20 cellular contexts compared by ENCODE assay signal in genomic region chr14:100618763-100619320, GRCh38. TPM values are rescaled to one million over a fixed set of nuclear protein-coding genes. Genes with fewer than 3 reads are reported as not detected.
DNase-seq lines count a peak whose midpoint lies in the region; ATAC-seq, FAIRE-seq and TF ChIP-seq lines count a peak whose summit lies in the region.
"Had no signal": no experiment of that assay in that cellular context is flagged by ENCODE, and none has a peak within 500 bp of the region (broad histone marks: within the 10 kb centered on the region; RNA-seq: fewer than 3 reads in every experiment).

No MANE protein-coding gene starts in this region.

- H3K4me1 ChIP-seq in HepG2 (ENCODE audit: insufficient read depth, low read length) (peaks cover 12% of the 10 kb centered on the region), small intestine (ENCODE audit: control insufficient read depth in 2 of 2, insufficient read depth in 1 of 2, low read depth in 1 of 2, low read length in 1 of 2) (no peaks in the 10 kb centered on the region)
- H3K4me1 ChIP-seq: Caco-2, SJSA1 had no signal

- H3K36me3 ChIP-seq in HepG2 (replicated peaks in 1 of 2; ENCODE audit: control insufficient read depth in 1 of 2, insufficient read depth in 2 of 2, low read length in 2 of 2) (no peaks in the 10 kb centered on the region), small intestine (ENCODE audit: control insufficient read depth in 2 of 2, insufficient read depth in 2 of 2, low read length in 2 of 2) (no peaks in the 10 kb centered on the region)
- H3K36me3 ChIP-seq: SJSA1, tibial nerve had no signal

- peaks cover 1% of the 10 kb centered on the region for H3K27me3 Mint-ChIP-seq in T-helper 17 cell
- H3K27me3 Mint-ChIP-seq: activated naive CD8-positive, alpha-beta T cell treated with anti-CD3 and anti-CD28 coated beads for 36 hours had no signal

- in situ Hi-C loops in HepG2 (cut with HindIII; ENCODE audit: extremely low pct_ligation_motif_present, low pct_unique_long_range_greater_than_20kb), result no loop called here

- ATAC-seq in T-helper 17 cell (no peak), HepG2 (no peak), GM21737 (IDR thresholded peaks at IDR 0.05; ENCODE audit: unreplicated experiment) (no peak), HG02798 (IDR thresholded peaks at IDR 0.05; ENCODE audit: poor library complexity, unreplicated experiment) (no peak)
- ATAC-seq: K562 had no signal

- no peak overlapping the region for H3K4me2 ChIP-seq in HepG2 (ENCODE audit: low read depth, low read length)

- TF ChIP-seq POLR2A in HepG2 (IDR thresholded peaks at IDR 0.05; ENCODE audit: insufficient read depth in 1 of 2, low read depth in 2 of 2, low read length in 2 of 2), result no peak

- H3K9me3 ChIP-seq in T-helper 17 cell (ENCODE audit: control insufficient read depth, low read length, poor library complexity, severe bottlenecking), result no peaks in the 10 kb centered on the region
- H3K9me3 ChIP-seq in HepG2 (ENCODE audit: low read length), result no peaks in the 10 kb centered on the region
- no peaks in the 10 kb centered on the region for H3K9me3 ChIP-seq in small intestine (ENCODE audit: control insufficient read depth, low read depth)
- H3K9me3 ChIP-seq: Caco-2, SJSA1, tibial nerve had no signal

- H3K4me3 ChIP-seq in HL-60 (replicated peaks; ENCODE audit: insufficient read depth, low read length), result no peak overlapping the region
- no peak overlapping the region for H3K4me3 ChIP-seq in HepG2 (replicated peaks in 1 of 3; ENCODE audit: insufficient read depth in 1 of 3, low read depth in 2 of 3, low read length in 3 of 3)
- H3K4me3 ChIP-seq in small intestine (ENCODE audit: low read depth in 1 of 2, low read length in 2 of 2), result no peak overlapping the region
- H3K4me3 ChIP-seq: K562, SJSA1, tibial nerve had no signal

- no peaks in the 10 kb centered on the region for H3K27me3 ChIP-seq in HL-60 (ENCODE audit: insufficient read depth, poor library complexity, severe bottlenecking)
- peaks cover 7 to 69% of the 10 kb centered on the region in 2 experiments for H3K27me3 ChIP-seq in HepG2 (ENCODE audit: control insufficient read depth in 1 of 2, insufficient read depth in 2 of 2, low read length in 2 of 2)
- no peaks in the 10 kb centered on the region for H3K27me3 ChIP-seq in small intestine (ENCODE audit: control insufficient read depth in 2 of 2, insufficient read depth in 2 of 2, low read length in 2 of 2)
- H3K27me3 ChIP-seq: tibial nerve had no signal

- CTCF ChIA-PET in HepG2 (lab: Yijun Ruan, JAX; ENCODE audit: low intra/inter-chr PET ratio, low total read pairs), result no interaction called here

- no peaks in the 10 kb centered on the region for H4K20me1 ChIP-seq in HepG2 (ENCODE audit: insufficient read depth, low read length)

- TF ChIP-seq EP300 in HepG2 (IDR thresholded peaks at IDR 0.05; ENCODE audit: low read depth in 2 of 2, low read length in 2 of 2), result no peak
- no peak for TF ChIP-seq EP300 in HepG2 (CRISPR knock-in tag; IDR thresholded peaks at IDR 0.05; ENCODE audit: borderline replicate concordance)

- H3K27ac Mint-ChIP-seq in T-helper 17 cell, result peak overlapping the region; percentile 82
- H3K27ac Mint-ChIP-seq: activated B cell treated with CpG ODN at 0.5 μM for 24 hours; activated CD4-positive, alpha-beta memory T cell treated with anti-CD3 and anti-CD28 coated beads for 36 hours; activated naive CD8-positive, alpha-beta T cell treated with anti-CD3 and anti-CD28 coated beads for 36 hours; stimulated activated memory B cell treated with anti-CD40 and anti-IgM and Interleukin-4, amounts not matched to agents 10 μg/mL and 1 μg/mL and 100 μg/mL, for 72 hours had no signal

- H3K4me1 Mint-ChIP-seq in T-helper 17 cell, result peaks cover 9% of the 10 kb centered on the region
- H3K4me1 Mint-ChIP-seq: activated B cell treated with CpG ODN at 0.5 μM for 24 hours had no signal

- no peak overlapping the region for H3K4me3 Mint-ChIP-seq in T-helper 17 cell
- H3K4me3 Mint-ChIP-seq: activated B cell treated with CpG ODN at 0.5 μM for 24 hours; activated CD4-positive, alpha-beta memory T cell treated with anti-CD3 and anti-CD28 coated beads for 36 hours; activated naive CD8-positive, alpha-beta T cell treated with anti-CD3 and anti-CD28 coated beads for 36 hours; activated T-cell treated with anti-CD3 and anti-CD28 coated beads, Interleukin-2, amount 50 U/mL, for 4 hours; neural crest cell; stimulated activated memory B cell treated with anti-CD40 and anti-IgM and Interleukin-4, amounts not matched to agents 10 μg/mL and 1 μg/mL and 100 μg/mL, for 72 hours had no signal

- no peak for DNase-seq in HL-60 (ENCODE audit: low read depth in 1 of 2, low spot score in 1 of 2)
- no peak for DNase-seq in T-helper 17 cell
- DNase-seq in HepG2 (ENCODE audit: low spot score), result no peak
- peak; percentile 19 for DNase-seq in small intestine
- DNase-seq in RKO (ENCODE audit: low spot score), result no peak
- DNase-seq: activated B cell treated with CpG ODN at 0.5 μM for 24 hours; activated CD4-positive, alpha-beta memory T cell treated with anti-CD3 and anti-CD28 coated beads for 36 hours; activated naive CD8-positive, alpha-beta T cell treated with anti-CD3 and anti-CD28 coated beads for 36 hours; activated T-cell treated with anti-CD3 and anti-CD28 coated beads, Interleukin-2, amount 50 U/mL, for 4 hours; foreskin melanocyte; mesendoderm; NCI-H526 treated with DMSO at 0.1 percent for 48 hours had no signal

- intact Hi-C loops in HepG2 (cut with micrococcal nuclease; ENCODE audit: unreplicated experiment), result no loop called here

- TF ChIP-seq CTCF in HL-60 (IDR thresholded peaks at IDR 0.05; ENCODE audit: insufficient read depth, low read length), result no peak
- TF ChIP-seq CTCF in HepG2 (CRISPR knock-in tag; IDR thresholded peaks at IDR 0.05), result no peak

- POLR2A ChIA-PET in HepG2 (lab: Yijun Ruan, JAX), result no interaction called here

- no peak for TF ChIP-seq RAD21 in HepG2 (CRISPR knock-in tag; IDR thresholded peaks at IDR 0.05)

- WGBS in HepG2 (ENCODE audit: low lambda C conversion rate), result 27% methylated on average over 10 of the region's 10 CpGs
- WGBS in small intestine, 3 donors, result 33 to 52% (median 41%) methylated on average over 10 of the region's 10 CpGs

- 0 out of 2 replicates have a peak overlapping the region, but pooled peaks have one; percentile 2 for H3K27ac ChIP-seq in HL-60 (replicated peaks)
- no peak overlapping the region for H3K27ac ChIP-seq in HepG2 (ENCODE audit: extremely low read length, insufficient read depth, low read length)
- H3K27ac ChIP-seq in small intestine (ENCODE audit: low read depth in 1 of 2, low read length in 1 of 2), result no peak overlapping the region
- H3K27ac ChIP-seq: SJSA1 had no signal

- H3K9ac ChIP-seq in HepG2 (ENCODE audit: insufficient read depth, low read depth, low read length), result no peak overlapping the region

- no peaks in the 10 kb centered on the region for H3K36me3 Mint-ChIP-seq in T-helper 17 cell (ENCODE audit: low read depth)
- H3K36me3 Mint-ChIP-seq: activated CD4-positive, alpha-beta memory T cell treated with anti-CD3 and anti-CD28 coated beads for 36 hours; activated naive CD8-positive, alpha-beta T cell treated with anti-CD3 and anti-CD28 coated beads for 36 hours; stimulated activated memory B cell treated with anti-CD40 and anti-IgM and Interleukin-4, amounts not matched to agents 10 μg/mL and 1 μg/mL and 100 μg/mL, for 72 hours had no signal

- H2AFZ ChIP-seq in HepG2 (ENCODE audit: low read length), result no peak overlapping the region

- FAIRE-seq in HepG2 (lab: Jason Lieb, UNC), result no peak
- no peak for FAIRE-seq in small intestine (lab: Jason Lieb, UNC)
- FAIRE-seq: K562 had no signal

- no TSS peak for BruUV-seq in HepG2 (replicated peaks; lab: Mats Ljungman, UMichigan)

- H3K79me2 ChIP-seq in HepG2 (ENCODE audit: insufficient read depth, low read length), result no peaks in the 10 kb centered on the region

TF ChIP-seq in HepG2, 621 proteins besides CTCF, POLR2A, EP300 and RAD21:
- TF ChIP-seq XBP1 (CRISPR knock-in tag; IDR thresholded peaks at IDR 0.05) (no peak), ARNTL (CRISPR knock-in tag; IDR thresholded peaks at IDR 0.05) (0 out of 2 replicates have a peak, but pooled peaks have one; percentile 21), ONECUT2 (CRISPR knock-in tag; IDR thresholded peaks at IDR 0.05) (peak; percentile 43; the same call in 1 of the 2 replicates), KAT2B (IDR thresholded peaks at IDR 0.05; ENCODE audit: borderline replicate concordance, low read depth, low read length) (peak; percentile 13; the same call in 1 of the 2 replicates)

RNA-seq across cellular contexts. Expression of gene BEGAIN, which starts 31.6 kb away (rescaled TPM):
- total RNA-seq in T-helper 17 cell (1 to 10 TPM in 1 of 2 donors, under 1 TPM in 1; 0.50 to 4.5 TPM), HepG2 (2016; rRNA removed; fragmentation: Illumina TruSeq; extraction: Trizol) (not detected in 2 replicates)
- not detected in 2 replicates for total RNA-seq in HepG2 (2016; cell fraction: cytosol; rRNA removed; fragmentation: Illumina TruSeq; extraction: Trizol; ENCODE audit: low read depth)
- not detected in 2 replicates for total RNA-seq in HepG2 (2016; cell fraction: insoluble cytoplasmic fraction; rRNA removed; fragmentation: Illumina TruSeq; extraction: Trizol)
- total RNA-seq in HepG2 (2016; cell fraction: membrane; rRNA removed; fragmentation: Illumina TruSeq; extraction: Trizol), result not detected in 2 replicates
- total RNA-seq in HepG2 (2016; cell fraction: nucleus; rRNA removed; fragmentation: Illumina TruSeq; extraction: Trizol), result not detected in 2 replicates
- polyA plus RNA-seq in HepG2 (2011; rRNA removed) (not detected in 2 replicates), small intestine (10 to 100 TPM in 1 of 3 donors, 1 to 10 TPM in 2; 1.3 to 13.5 (median 7.4) TPM)
- polyA plus RNA-seq in HepG2 (2011; cell fraction: cytosol; rRNA removed), result not detected in 2 replicates
- polyA plus RNA-seq in HepG2 (2011; cell fraction: nucleus; rRNA removed), result not detected in 2 replicates
- not detected in 2 replicates for polyA plus RNA-seq in HepG2 (2012)
- not detected in 2 replicates for polyA plus RNA-seq in HepG2 (2016; cell fraction: cytosol; fragmentation: Illumina TruSeq; extraction: Trizol; ENCODE audit: low read depth)
- polyA plus RNA-seq in HepG2 (2016; cell fraction: insoluble cytoplasmic fraction; fragmentation: Illumina TruSeq; extraction: Trizol; ENCODE audit: low read depth), result not detected in 2 replicates
- polyA plus RNA-seq in HepG2 (2016; cell fraction: membrane; fragmentation: Illumina TruSeq; extraction: Trizol; ENCODE audit: low read depth), result not detected in 2 replicates
- not detected in 2 replicates for polyA plus RNA-seq in HepG2 (2016; cell fraction: nucleus; fragmentation: Illumina TruSeq; extraction: Trizol; ENCODE audit: insufficient read depth, low read depth)
- polyA minus RNA-seq in HepG2 (2011; rRNA and poly(A)+ RNA removed; ENCODE audit: low replicate concordance), result 39.7 TPM in 1 of 2 replicates, not detected in the other
- 0.20 TPM in 1 of 2 replicates, not detected in the other for polyA minus RNA-seq in HepG2 (2011; cell fraction: cytosol; rRNA and poly(A)+ RNA removed)
- 0.26 TPM in 1 of 2 replicates, not detected in the other for polyA minus RNA-seq in HepG2 (2011; cell fraction: nucleus; rRNA and poly(A)+ RNA removed)
- total RNA-seq: activated B cell treated with CpG ODN at 0.5 μM for 24 hours, SJSA1 had no signal
